ENCODE assay signal across 33 cellular contexts in genomic region chr14:85175556-85175955, GRCh38.
DNase-seq lines count a peak whose midpoint lies in the region; ATAC-seq, FAIRE-seq and TF ChIP-seq lines count a peak whose summit lies in the region.
"Had no signal": no experiment of that assay in that cellular context is flagged by ENCODE, and none has a peak within 500 bp of the region (broad histone marks: within the 10 kb centered on the region; RNA-seq: fewer than 3 reads in every experiment).

No MANE protein-coding gene starts in this region.

- no peak overlapping the region for H2AK5ac ChIP-seq in IMR-90 (ENCODE audit: low read depth, low read length)

- H3K4me3 Mint-ChIP-seq in activated naive CD4-positive, alpha-beta T cell treated with anti-CD3 and anti-CD28 coated beads for 36 hours: no peak overlapping the region
- H3K4me3 Mint-ChIP-seq: activated CD4-positive, alpha-beta T cell treated with anti-CD3 and anti-CD28 coated beads, Interleukin-2, amount 10 ng/mL, durations not matched to agents 24 days and 14 days; activated T-cell treated with anti-CD3 and anti-CD28 coated beads, Interleukin-2, amount 50 U/mL, for 24 hours; dendritic cell treated with granulocyte-macrophage colony-stimulating factor and Interleukin-4, amounts not matched to agents 40 ng/mL and 50 ng/mL, for 4 days; GM23338; nephron had no signal

- H4K8ac ChIP-seq in IMR-90 (ENCODE audit: low read depth in 2 of 2, low read length in 2 of 2): no peak overlapping the region

- dilution Hi-C loops in IMR-90 (cut with HindIII; ENCODE audit: low sequenced_read_pairs, unreplicated experiment): no loop called here

- BruUV-seq in IMR-90 (replicated peaks; lab: Mats Ljungman, UMichigan): no TSS peak

- H2AFZ ChIP-seq in IMR-90 (replicated peaks; ENCODE audit: low read length, poor library complexity): no peak overlapping the region
- H2AFZ ChIP-seq: GM23338 had no signal

- H3K4me1 Mint-ChIP-seq in activated naive CD4-positive, alpha-beta T cell treated with anti-CD3 and anti-CD28 coated beads for 36 hours (ENCODE audit: low read depth): no peaks in the 10 kb centered on the region
- H3K4me1 Mint-ChIP-seq: activated CD4-positive, alpha-beta T cell treated with anti-CD3 and anti-CD28 coated beads, Interleukin-2, amount 10 ng/mL, durations not matched to agents 24 days and 14 days had no signal

- H3K9ac ChIP-seq in IMR-90 (ENCODE audit: low read depth, low read length): no peak overlapping the region

- H3K4ac ChIP-seq in IMR-90 (ENCODE audit: low read depth, low read length): no peak overlapping the region

- in situ Hi-C loops in IMR-90 (cut with MboI; ENCODE audit: low sequenced_read_pairs): no loop called here

- no peak overlapping the region for H4K5ac ChIP-seq in IMR-90 (ENCODE audit: low read depth, low read length)

- no peaks in the 10 kb centered on the region for H3K4me1 ChIP-seq in IMR-90 (ENCODE audit: control insufficient read depth, insufficient read depth, low read length)
- H3K4me1 ChIP-seq in effector memory CD4-positive, alpha-beta T cell (ENCODE audit: control insufficient read depth, insufficient read depth, low read length, poor library complexity, severe bottlenecking): no peaks in the 10 kb centered on the region
- H3K4me1 ChIP-seq: adrenal gland, Caco-2, gastrocnemius medialis, Peyer's patch, transverse colon had no signal

- H3K27me3 Mint-ChIP-seq in activated naive CD4-positive, alpha-beta T cell treated with anti-CD3 and anti-CD28 coated beads for 36 hours (ENCODE audit: low read depth): no peaks in the 10 kb centered on the region
- H3K27me3 Mint-ChIP-seq: activated CD4-positive, alpha-beta T cell treated with anti-CD3 and anti-CD28 coated beads, Interleukin-2, amount 10 ng/mL, durations not matched to agents 24 days and 14 days; activated T-cell treated with anti-CD3 and anti-CD28 coated beads, Interleukin-2, amount 50 U/mL, for 24 hours; dendritic cell treated with granulocyte-macrophage colony-stimulating factor and Interleukin-4, amounts not matched to agents 40 ng/mL and 50 ng/mL, for 4 days had no signal

- ATAC-seq in IMR-90 (ENCODE audit: low read depth) (peak; percentile 42), HG03520 (IDR thresholded peaks at IDR 0.05; ENCODE audit: unreplicated experiment) (no peak)
- ATAC-seq: gastrocnemius medialis, GM12878, GM23338, left cardiac atrium had no signal

- no peak overlapping the region for H3K27ac ChIP-seq in IMR-90 (ENCODE audit: insufficient read depth, low read length)
- H3K27ac ChIP-seq in effector memory CD4-positive, alpha-beta T cell (ENCODE audit: insufficient read depth, low read length, poor library complexity, severe bottlenecking): no peak overlapping the region
- H3K27ac ChIP-seq: adrenal gland, C4-2B, gastrocnemius medialis, ovary, Peyer's patch, transverse colon had no signal

- H2BK20ac ChIP-seq in IMR-90 (ENCODE audit: low read depth, low read length): no peak overlapping the region

- no peak overlapping the region for H3K23ac ChIP-seq in IMR-90 (ENCODE audit: low read depth, low read length)

- H2BK120ac ChIP-seq in IMR-90 (ENCODE audit: low read depth, low read length): no peak overlapping the region

- H3K9me3 ChIP-seq in IMR-90 (ENCODE audit: control insufficient read depth, insufficient read depth, low read length): no peaks in the 10 kb centered on the region
- H3K9me3 ChIP-seq in effector memory CD4-positive, alpha-beta T cell (ENCODE audit: control insufficient read depth, low read length): no peaks in the 10 kb centered on the region
- H3K9me3 ChIP-seq: adrenal gland, Caco-2, gastrocnemius medialis, ovary, Peyer's patch, transverse colon had no signal

- FAIRE-seq in RCC 7860 (lab: Jason Lieb, UNC): no peak
- FAIRE-seq: endometrium, GM12878 had no signal

- H3K4me3 ChIP-seq in AG10803 (ENCODE audit: low read length) (no peak overlapping the region), IMR-90 (ENCODE audit: insufficient read depth, low read depth, low read length) (no peak overlapping the region), epithelial cell of esophagus (ENCODE audit: low read length) (no peak overlapping the region)
- H3K4me3 ChIP-seq in effector memory CD4-positive, alpha-beta T cell (ENCODE audit: insufficient read depth, low read depth, low read length, poor library complexity, severe bottlenecking): no peak overlapping the region
- H3K4me3 ChIP-seq: adrenal gland, gastrocnemius medialis, GM12878, GM23338, ovary, Peyer's patch, smooth muscle cell, transverse colon had no signal

- POLR2A ChIA-PET in IMR-90 (lab: Charles Lee; ENCODE audit: unreplicated experiment): no interaction called here

- H3K18ac ChIP-seq in IMR-90 (ENCODE audit: low read depth, low read length): no peak overlapping the region

- intact Hi-C loops in IMR-90 (cut with micrococcal nuclease): no loop called here
- intact Hi-C loops in activated naive CD4-positive, alpha-beta T cell treated with anti-CD3 and anti-CD28 coated beads for 36 hours (cut with micrococcal nuclease): no loop called here

- no CpG with 5 or more reads among the region's 1 CpG for WGBS in IMR-90 (ENCODE audit: extremely low coverage in 2 of 2, insufficient read length in 1 of 2), 2 experiments

- TF ChIP-seq CTCF in AG10803 (conservative IDR thresholded peaks at IDR 0.05; ENCODE audit: low read length) (no peak), IMR-90 (conservative IDR thresholded peaks at IDR 0.05; ENCODE audit: low read depth, low read length) (no peak), epithelial cell of esophagus (IDR thresholded peaks at IDR 0.05; ENCODE audit: insufficient read depth, low read depth, low read length, missing control alignments) (no peak)

- no peaks in the 10 kb centered on the region for H3K36me3 ChIP-seq in IMR-90 (ENCODE audit: control insufficient read depth, insufficient read depth, low read length)
- H3K36me3 ChIP-seq in effector memory CD4-positive, alpha-beta T cell (ENCODE audit: control insufficient read depth, insufficient read depth, low read length): no peaks in the 10 kb centered on the region
- H3K36me3 ChIP-seq: adrenal gland, gastrocnemius medialis, ovary, Peyer's patch, transverse colon had no signal

- no peaks in the 10 kb centered on the region for H3K36me3 Mint-ChIP-seq in activated naive CD4-positive, alpha-beta T cell treated with anti-CD3 and anti-CD28 coated beads for 36 hours (ENCODE audit: low read depth)

- no peak overlapping the region for H3K27ac Mint-ChIP-seq in activated naive CD4-positive, alpha-beta T cell treated with anti-CD3 and anti-CD28 coated beads for 36 hours
- H3K27ac Mint-ChIP-seq: activated CD4-positive, alpha-beta T cell treated with anti-CD3 and anti-CD28 coated beads, Interleukin-2, amount 10 ng/mL, durations not matched to agents 24 days and 14 days; activated T-cell treated with anti-CD3 and anti-CD28 coated beads, Interleukin-2, amount 50 U/mL, for 24 hours; dendritic cell treated with granulocyte-macrophage colony-stimulating factor and Interleukin-4, amounts not matched to agents 40 ng/mL and 50 ng/mL, for 4 days; GM23338; nephron had no signal

- H4K20me1 ChIP-seq in IMR-90 (ENCODE audit: insufficient read depth, low read length): no peaks in the 10 kb centered on the region

- H3K27me3 ChIP-seq in IMR-90 (ENCODE audit: control insufficient read depth, insufficient read depth, low read length): no peaks in the 10 kb centered on the region
- H3K27me3 ChIP-seq in effector memory CD4-positive, alpha-beta T cell (replicated peaks; ENCODE audit: control insufficient read depth, insufficient read depth, low read length, poor library complexity, severe bottlenecking): no peaks in the 10 kb centered on the region
- H3K27me3 ChIP-seq: adrenal gland, gastrocnemius medialis, ovary, Peyer's patch, transverse colon had no signal

- no peak overlapping the region for H3K4me2 ChIP-seq in IMR-90 (ENCODE audit: low read depth, low read length)
- H3K4me2 ChIP-seq: GM23338, smooth muscle cell had no signal

- no peak for TF ChIP-seq POLR2A in IMR-90 (IDR thresholded peaks at IDR 0.05; ENCODE audit: low read depth, low read length)

- H3K9me3 Mint-ChIP-seq in activated naive CD4-positive, alpha-beta T cell treated with anti-CD3 and anti-CD28 coated beads for 36 hours: peaks cover 1% of the 10 kb centered on the region
- H3K9me3 Mint-ChIP-seq: activated CD4-positive, alpha-beta T cell treated with anti-CD3 and anti-CD28 coated beads, Interleukin-2, amount 10 ng/mL, durations not matched to agents 24 days and 14 days had no signal

- no peak overlapping the region for H3K14ac ChIP-seq in IMR-90 (replicated peaks; ENCODE audit: low read depth, low read length)

- H2BK15ac ChIP-seq in IMR-90 (ENCODE audit: low read depth, low read length): no peak overlapping the region

- no peak overlapping the region for H2AK9ac ChIP-seq in IMR-90 (replicated peaks; ENCODE audit: low read depth, low read length, poor library complexity)

- H4K91ac ChIP-seq in IMR-90 (ENCODE audit: insufficient read depth, low read depth, low read length): no peak overlapping the region

- H3K56ac ChIP-seq in IMR-90 (ENCODE audit: extremely low read depth, insufficient read depth, low read length): no peak overlapping the region

- no peak overlapping the region for H2BK5ac ChIP-seq in IMR-90 (ENCODE audit: low read depth, low read length, poor library complexity, severe bottlenecking)

- DNase-seq in AG10803 (ENCODE audit: low read depth): peak; percentile 69
- peak; percentile 79 for DNase-seq in IMR-90
- peak; percentile 18 for DNase-seq in epithelial cell of esophagus (ENCODE audit: low read depth)
- peak; percentile 79 for DNase-seq in iris pigment epithelial cell (ENCODE audit: low read depth)
- no peak for DNase-seq in effector memory CD4-positive, alpha-beta T cell
- no peak for DNase-seq in RCC 7860 (ENCODE audit: low spot score)
- no peak for DNase-seq in activated naive CD4-positive, alpha-beta T cell treated with anti-CD3 and anti-CD28 coated beads for 36 hours
- DNase-seq: activated CD4-positive, alpha-beta T cell treated with anti-CD3 and anti-CD28 coated beads, Interleukin-2, amount 10 ng/mL, durations not matched to agents 24 days and 14 days; activated T-cell treated with anti-CD3 and anti-CD28 coated beads, Interleukin-2, amount 50 U/mL, for 24 hours; adrenal gland; Caco-2; DMS79 treated with DMSO at 0.1 percent for 48 hours; gastrocnemius medialis; left cardiac atrium; NCI-H1105; NCI-H187 treated with DMSO at 0.1 percent for 48 hours; NCI-H2171 treated with DMSO at 0.1 percent for 48 hours; NCI-H526 treated with DMSO at 0.1 percent for 48 hours; ovary; Peyer's patch; SIG-M5; stimulated activated CD4-positive, alpha-beta T cell treated with anti-CD3 and anti-CD28 coated beads, Interleukin-1b, Interleukin-23, amount 100 ng/mL, for 48 hours; SW 1271; T-helper 9 cell; transverse colon had no signal

- TF ChIP-seq RAD21 in IMR-90 (IDR thresholded peaks at IDR 0.05; ENCODE audit: low read length): no peak

- H3K79me1 ChIP-seq in IMR-90 (ENCODE audit: low read depth in 1 of 2, low read length in 2 of 2): no peaks in the 10 kb centered on the region

- CTCF ChIA-PET in IMR-90 (lab: Yijun Ruan, JAX): no interaction called here
- CTCF ChIA-PET in activated naive CD4-positive, alpha-beta T cell treated with anti-CD3 and anti-CD28 coated beads for 36 hours (lab: Charles Lee): no interaction called here

- H3K9me1 ChIP-seq in IMR-90 (ENCODE audit: insufficient read depth, low read length): no peaks in the 10 kb centered on the region

TF ChIP-seq in IMR-90, 13 proteins besides CTCF, POLR2A, EP300 and RAD21 (continues in another document):
- TF ChIP-seq FOS (IDR thresholded peaks at IDR 0.05; ENCODE audit: low read depth, low read length) (no peak), MAZ (IDR thresholded peaks at IDR 0.05; ENCODE audit: borderline replicate concordance, low read depth, low read length) (no peak)

Comparison
In these comparisons a context has a peak if more than half of its experiments do, and no peak if none do; other contexts are left out.
1. DNase-seq: peak in AG10803 (single experiment), IMR-90 (single experiment), epithelial cell of esophagus (single experiment) and iris pigment epithelial cell (single experiment); none in effector memory CD4-positive, alpha-beta T cell (0 of 3), RCC 7860 (single experiment) and activated naive CD4-positive, alpha-beta T cell treated with anti-CD3 and anti-CD28 coated beads for 36 hours (single experiment).